7 cellular contexts compared by ENCODE assay signal in the genomic region with DNA sequence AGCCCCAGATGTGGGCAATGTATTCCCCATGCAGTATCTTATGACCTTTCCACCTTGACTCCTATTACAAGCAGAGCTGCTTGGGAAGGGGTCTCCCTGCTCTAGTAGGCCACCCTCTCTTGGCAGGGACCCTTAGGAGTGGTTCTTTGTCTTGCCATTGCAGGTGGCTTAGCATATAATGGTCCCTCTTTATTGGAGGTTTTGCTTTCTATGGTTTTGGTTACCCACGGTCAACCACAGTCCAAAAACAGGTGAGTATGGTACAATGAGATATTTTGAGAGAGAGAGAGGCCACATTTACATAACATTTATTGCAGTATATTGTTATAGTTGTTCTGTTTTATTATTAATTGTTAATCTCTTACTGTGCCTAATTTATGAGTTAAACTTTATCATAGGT.
"Had no signal": no experiment of that assay in that cellular context is flagged by ENCODE, and none has a peak within 500 bp of the region (broad histone marks: within the 10 kb centered on the region; RNA-seq: fewer than 3 reads in every experiment).

No MANE protein-coding gene starts in this region.

- H3K27ac Mint-ChIP-seq: IgD-negative memory B cell had no signal

- H3K27ac ChIP-seq: HL-60 had no signal

- ATAC-seq: HepG2, K562 had no signal

- H3K4me1 Mint-ChIP-seq: IgD-negative memory B cell had no signal

- DNase-seq: IMR-90, KBM-7, KG1 had no signal

- H3K4me3 ChIP-seq: K562 had no signal

- H3K4me3 Mint-ChIP-seq: IgD-negative memory B cell had no signal

- H3K36me3 Mint-ChIP-seq: IgD-negative memory B cell had no signal
